Comparison of ENCODE assay signal across 8 cellular contexts in genomic region chr12:9669534-9669933, GRCh38. TPM values are rescaled to one million over a fixed set of nuclear protein-coding genes. Genes with fewer than 3 reads are reported as not detected.
A peak's percentile ranks its signal among the peaks of the same experiment; 100 is the strongest.
DNase-seq lines count a peak whose midpoint lies in the region; ATAC-seq and TF ChIP-seq lines count a peak whose summit lies in the region.

Gene CLEC2D, plus strand, starts transcription at chr12:9669713. Its CDS starts 22 bp downstream, at chr12:9669735.

- no peak within 1 kb of the TSS for H3K4me3 ChIP-seq in hepatocyte

- H3K4me2 ChIP-seq in hepatocyte: no peak within 1 kb of the TSS

- no peaks in the 10 kb centered on the region for H3K27me3 ChIP-seq in hepatocyte

- H3K27ac ChIP-seq in hepatocyte: no peak within 1 kb of the TSS

- H3K4me1 ChIP-seq in hepatocyte (ENCODE audit: insufficient read depth): no peaks in the 10 kb centered on the region

- peaks cover 64 to 65% of the 10 kb centered on the region in 2 donors for H3K4me1 Mint-ChIP-seq in natural killer cell treated with Interleukin-12 subunit alpha and Interleukin-12 subunit beta and Interleukin-15 and Interleukin-18, amount 100 ng/mL, for 72 hours (ENCODE audit: low read depth in 2 of 2)

- no peaks in the 10 kb centered on the region for H3K9me2 ChIP-seq in hepatocyte (replicated peaks; ENCODE audit: insufficient read depth)

- no peaks in the 10 kb centered on the region for H3K79me2 ChIP-seq in hepatocyte

- peak; percentile 94 for TF ChIP-seq POLR2A in Raji (IDR thresholded peaks at IDR 0.05; ENCODE audit: insufficient read depth, low read depth, low read length)

- H3K9me3 ChIP-seq in hepatocyte (ENCODE audit: low read depth): no peaks in the 10 kb centered on the region

- ATAC-seq in GM18517 (IDR thresholded peaks at IDR 0.05; ENCODE audit: unreplicated experiment) (peak; percentile 44), HG02610 (IDR thresholded peaks at IDR 0.05; ENCODE audit: unreplicated experiment) (peak; percentile 44)
- peak; percentile 83 to 91 for ATAC-seq in natural killer cell treated with Interleukin-12 subunit alpha and Interleukin-12 subunit beta and Interleukin-15 and Interleukin-18, amount 100 ng/mL, for 72 hours

- peak within 1 kb of the TSS; percentile 88 to 92 for H3K27ac Mint-ChIP-seq in natural killer cell treated with Interleukin-12 subunit alpha and Interleukin-12 subunit beta and Interleukin-15 and Interleukin-18, amount 100 ng/mL, for 72 hours

- H2AFZ ChIP-seq in hepatocyte: no peak within 1 kb of the TSS

- H3K36me3 ChIP-seq in hepatocyte (replicated peaks; ENCODE audit: insufficient read depth, low read depth): no peaks in the 10 kb centered on the region

- 95% methylated on average over 4 of the region's 4 CpGs for WGBS in hepatocyte (ENCODE audit: low lambda C conversion rate, missing lambda C conversion rate)

- peak within 1 kb of the TSS; percentile 89 for H3K4me3 Mint-ChIP-seq in natural killer cell treated with Interleukin-12 subunit alpha and Interleukin-12 subunit beta and Interleukin-15 and Interleukin-18, amount 100 ng/mL, for 72 hours

- peaks cover 38% of the 10 kb centered on the region for H3K36me3 Mint-ChIP-seq in natural killer cell treated with Interleukin-12 subunit alpha and Interleukin-12 subunit beta and Interleukin-15 and Interleukin-18, amount 100 ng/mL, for 72 hours

- DNase-seq in natural killer cell treated with Interleukin-12 subunit alpha and Interleukin-12 subunit beta and Interleukin-15 and Interleukin-18, amount 100 ng/mL, for 72 hours (ENCODE audit: low spot score): peak; percentile 64
- no peak for DNase-seq in UCSD-AML1 (lab: John Stamatoyannopoulos, UW; ENCODE audit: unreplicated experiment)
- no peak for DNase-seq in hepatocyte (ENCODE audit: low spot score)
- no peak for DNase-seq in kidney tubule cell (ENCODE audit: low spot score)
- DNase-seq in NCI-H187 treated with DMSO at 0.1 percent for 48 hours (lab: John Stamatoyannopoulos, UW): no peak

- H4K20me1 ChIP-seq in hepatocyte (ENCODE audit: insufficient read depth, poor library complexity, severe bottlenecking): no peaks in the 10 kb centered on the region

- no peaks in the 10 kb centered on the region for H3K9me3 Mint-ChIP-seq in natural killer cell treated with Interleukin-12 subunit alpha and Interleukin-12 subunit beta and Interleukin-15 and Interleukin-18, amount 100 ng/mL, for 72 hours

- H3K27me3 Mint-ChIP-seq in natural killer cell treated with Interleukin-12 subunit alpha and Interleukin-12 subunit beta and Interleukin-15 and Interleukin-18, amount 100 ng/mL, for 72 hours: no peaks in the 10 kb centered on the region

- no peak for TF ChIP-seq CTCF in hepatocyte (IDR thresholded peaks at IDR 0.05; ENCODE audit: poor library complexity)

RNA-seq across cellular contexts. Expression of gene CLEC2D, which starts in this region (rescaled TPM):
- total RNA-seq in natural killer cell treated with Interleukin-12 subunit alpha and Interleukin-12 subunit beta and Interleukin-15 and Interleukin-18, amount 100 ng/mL, for 72 hours: 100 to 1,000 TPM in 1 of 2 donors, 10 to 100 TPM in 1; 95.2 to 122 TPM
- total RNA-seq in hepatocyte: 5.7 and 6.0 TPM in 2 replicates
- polyA plus RNA-seq in hepatocyte: 3.7 and 3.9 TPM in 2 replicates

Comparison
In these comparisons a context has a peak if more than half of its experiments do, and no peak if none do; other contexts are left out.
1. RNA of gene CLEC2D (total RNA-seq): 95.2 to 122 TPM in natural killer cell treated with Interleukin-12 subunit alpha and Interleukin-12 subunit beta and Interleukin-15 and Interleukin-18, amount 100 ng/mL, for 72 hours; 5.7 to 6.0 TPM in hepatocyte; every median in the first group is over 10 times any median in the second.
2. Peak in every context shown above with its lines, with median percentiles within 50 percentile points of each other: ATAC-seq.